ENCODE assay signal across 8 cellular contexts in the genomic region with DNA sequence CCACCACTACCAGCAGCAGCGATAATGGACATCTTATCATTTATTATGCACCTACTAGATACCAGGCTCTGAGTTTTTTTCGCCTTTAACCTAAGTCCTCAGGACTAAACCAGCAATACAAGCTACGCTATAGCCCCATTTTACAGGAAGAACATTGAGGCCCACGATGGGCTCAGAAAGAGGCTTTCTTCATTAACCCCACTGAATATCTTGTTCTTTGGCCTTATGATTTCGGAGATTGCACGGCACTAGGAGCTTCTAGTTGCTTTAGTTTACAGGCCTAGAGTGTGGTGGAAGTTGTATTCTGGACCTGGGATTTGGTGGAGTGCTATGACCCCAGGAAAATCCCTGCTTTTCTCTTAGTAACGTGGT. TPM values are rescaled to one million over a fixed set of nuclear protein-coding genes. Genes with fewer than 3 reads are reported as not detected.
DNase-seq lines count a peak whose midpoint lies in the region; ATAC-seq, FAIRE-seq and TF ChIP-seq lines count a peak whose summit lies in the region.

No MANE protein-coding gene starts in this region.

- peaks cover 0 to 50% (median 22%) of the 10 kb centered on the region in 12 donors for H3K4me1 ChIP-seq in heart left ventricle
- H3K4me1 ChIP-seq in mucosa of descending colon (ENCODE audit: low read depth) = peaks cover 37% of the 10 kb centered on the region
- H3K4me1 ChIP-seq in vagina = peaks cover 27% of the 10 kb centered on the region

- H3K27ac ChIP-seq in heart left ventricle (peak overlapping the region in 6 of 12 donors; percentile 83 to 98 (median 88)), vagina (peak overlapping the region; percentile 94)

- ATAC-seq in heart left ventricle (no peak), Right ventricle myocardium superior (ENCODE audit: poor library complexity) (no peak), mucosa of descending colon (no peak), GM18505 (IDR thresholded peaks at IDR 0.05; ENCODE audit: unreplicated experiment) (no peak), GM21390 (IDR thresholded peaks at IDR 0.05; ENCODE audit: unreplicated experiment) (no peak)

- DNase-seq in heart left ventricle (no peak), Right ventricle myocardium superior (no peak), bronchial epithelial cell (ENCODE audit: low read depth) (no peak), mucosa of descending colon (no peak), vagina (ENCODE audit: extremely low spot score in 2 of 2) (no peak), NCI-H345 treated with DMSO at 0.1 percent for 48 hours (lab: John Stamatoyannopoulos, UW; ENCODE audit: unreplicated experiment) (no peak)

- no peak for TF ChIP-seq POLR2A in heart left ventricle (IDR thresholded peaks at IDR 0.05)
- TF ChIP-seq POLR2A in vagina (IDR thresholded peaks at IDR 0.05) = no peak
- no peak for TF ChIP-seq POLR2A in GM18505 (IDR thresholded peaks at IDR 0.05; ENCODE audit: borderline replicate concordance, extremely low read depth, insufficient read depth, insufficient read length)

- TF ChIP-seq CTCF in heart left ventricle (IDR thresholded peaks at IDR 0.05) (no peak), bronchial epithelial cell (IDR thresholded peaks at IDR 0.05; ENCODE audit: insufficient read depth, low read length, severe bottlenecking) (no peak), mucosa of descending colon (IDR thresholded peaks at IDR 0.05) (no peak), vagina (IDR thresholded peaks at IDR 0.05) (no peak)

- H3K9me3 ChIP-seq in heart left ventricle (no peaks in the 10 kb centered on the region), mucosa of descending colon (no peaks in the 10 kb centered on the region), vagina (no peaks in the 10 kb centered on the region)

- WGBS in heart left ventricle, 4 donors = 58 to 61% (median 60%) methylated on average over 7 of the region's 7 CpGs

- H3K27me3 ChIP-seq in heart left ventricle (no peaks in the 10 kb centered on the region), bronchial epithelial cell (ENCODE audit: control insufficient read depth, insufficient read depth, low read length) (no peaks in the 10 kb centered on the region), vagina (no peaks in the 10 kb centered on the region)

- intact Hi-C loops in heart left ventricle (cut with DNase I) (loop anchor here in 2 of 10 donors (2.0 to 5.0 kb wide), 2 partner anchors 66 to 67 kb away; a partner anchor contains a TSS), Right ventricle myocardium superior (cut with DNase I) (loop anchor here (10.0 kb wide), 1 partner anchor 54 kb away; no protein-coding TSS in a partner anchor), mucosa of descending colon (cut with DNase I, micrococcal nuclease) (no loop called here), vagina (cut with DNase I) (no loop called here)

- H3K4me3 ChIP-seq in heart left ventricle (peak overlapping the region; percentile 58 to 99 (median 96)), bronchial epithelial cell (ENCODE audit: low read depth, low read length) (peak overlapping the region; percentile 98), mucosa of descending colon (peak overlapping the region; percentile 97), vagina (peak overlapping the region; percentile 99 to 100)

- H3K36me3 ChIP-seq in heart left ventricle = no peaks in the 10 kb centered on the region
- H3K36me3 ChIP-seq in bronchial epithelial cell (ENCODE audit: control insufficient read depth, insufficient read depth, low read length) = peaks cover 8% of the 10 kb centered on the region
- no peaks in the 10 kb centered on the region for H3K36me3 ChIP-seq in mucosa of descending colon (ENCODE audit: low read depth)
- H3K36me3 ChIP-seq in vagina = no peaks in the 10 kb centered on the region

- no peak for FAIRE-seq in bronchial epithelial cell (lab: Jason Lieb, UNC)

RNA-seq across cellular contexts. Expression of a gene that starts 1.5 kb away (rescaled TPM):
- 1 to 10 TPM; 2.4 to 6.4 (median 4.7) TPM for total RNA-seq in heart left ventricle
- 1 to 10 TPM; 2.1 to 8.8 TPM for polyA plus RNA-seq in heart left ventricle
- total RNA-seq in Right ventricle myocardium superior = 2.6 TPM
- total RNA-seq in bronchial epithelial cell = 24.2 and 36.4 TPM in 2 replicates
- total RNA-seq in mucosa of descending colon = 10 to 100 TPM; 20.4 to 32.3 (median 27.6) TPM
- 14.7 TPM for total RNA-seq in vagina

RNA-seq across cellular contexts. Expression of a gene that starts 24.9 kb away (rescaled TPM):
- total RNA-seq in heart left ventricle (100 to 1,000 TPM; 209 to 865 (median 423) TPM), Right ventricle myocardium superior (358 TPM), bronchial epithelial cell (286 and 496 TPM in 2 replicates), mucosa of descending colon (100 to 1,000 TPM; 130 to 266 (median 235) TPM), vagina (224 TPM)
- polyA plus RNA-seq in heart left ventricle = 1,000 to 10,000 TPM in 1 of 2 donors, 100 to 1,000 TPM in 1; 286 to 3,101 TPM

RNA-seq across cellular contexts. Expression of a gene that starts 28.0 kb away (rescaled TPM):
- total RNA-seq in heart left ventricle (10 to 100 TPM; 47.1 to 66.9 (median 58.4) TPM), Right ventricle myocardium superior (54.9 TPM), bronchial epithelial cell (44.2 and 51.7 TPM in 2 replicates), mucosa of descending colon (10 to 100 TPM; 41.6 to 76.7 (median 56.7) TPM), vagina (84.2 TPM)
- polyA plus RNA-seq in heart left ventricle = 10 to 100 TPM; 53.8 to 84.9 TPM
